Comparison of ENCODE assay signal across 9 cellular contexts in the genomic region with DNA sequence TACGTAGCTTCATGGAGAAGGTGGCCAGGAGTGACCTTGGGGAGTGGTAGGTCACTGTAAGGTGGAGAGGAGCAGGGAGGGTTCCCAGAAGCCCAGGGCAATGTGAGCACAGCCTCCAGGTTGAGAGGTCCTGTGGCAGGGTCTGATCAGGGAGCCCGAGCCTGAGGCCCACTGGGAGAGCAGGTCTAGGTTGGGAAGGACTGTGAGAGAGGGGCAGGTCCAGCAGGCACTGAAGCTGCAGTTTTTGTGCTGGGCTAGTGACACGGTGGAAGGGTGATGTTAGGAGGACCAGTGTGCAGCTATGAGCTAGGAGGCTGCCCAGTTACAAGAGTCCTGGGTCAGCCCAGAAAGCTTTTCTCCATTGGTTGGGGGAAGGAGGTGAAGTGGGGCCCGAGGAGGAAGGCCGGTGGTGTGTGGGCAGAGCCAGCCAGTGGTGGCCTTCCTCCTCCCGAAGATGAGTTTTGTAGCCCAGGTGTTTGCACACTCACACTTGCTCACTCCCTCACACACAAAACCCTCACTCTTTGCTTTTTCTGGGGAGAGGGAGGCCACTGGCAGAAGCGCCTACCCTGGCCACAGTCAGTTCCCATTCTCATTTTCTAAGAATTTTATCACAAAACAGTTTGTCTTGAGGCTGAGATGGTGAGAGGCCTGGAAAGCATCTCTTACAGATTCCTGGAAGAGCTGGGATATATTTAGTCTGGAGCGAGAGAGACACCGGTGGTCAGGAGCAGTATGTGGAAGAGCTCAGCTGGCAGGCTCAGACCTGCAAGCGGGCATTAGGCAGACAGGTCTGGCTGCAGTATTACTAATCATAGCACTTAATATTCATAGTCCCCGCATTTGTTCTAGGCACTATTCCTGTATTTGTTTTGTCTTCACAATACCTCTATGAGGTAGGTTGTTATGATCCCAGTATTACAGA. TPM values are rescaled to one million over a fixed set of nuclear protein-coding genes. Genes with fewer than 3 reads are reported as not detected.
A peak's percentile ranks its signal among the peaks of the same experiment; 100 is the strongest.
DNase-seq lines count a peak whose midpoint lies in the region; ATAC-seq and TF ChIP-seq lines count a peak whose summit lies in the region.
"Had no signal": no experiment of that assay in that cellular context is flagged by ENCODE, and none has a peak within 500 bp of the region (broad histone marks: within the 10 kb centered on the region; RNA-seq: fewer than 3 reads in every experiment).

No MANE protein-coding gene starts in this region.

- no peak for DNase-seq in CD4-positive, CD25-positive, alpha-beta regulatory T cell
- no peak for DNase-seq in chondrocyte (ENCODE audit: low spot score)
- DNase-seq in nephron progenitor cell, result no peak
- DNase-seq in HUDEP-2 (lab: John Stamatoyannopoulos, UW; ENCODE audit: unreplicated experiment in 76 of 76), result no peak
- DNase-seq in sciatic nerve (ENCODE audit: low spot score), result no peak
- no peak for DNase-seq in Ammon's horn (ENCODE audit: low spot score)
- no peak for DNase-seq in HEK293T (ENCODE audit: extremely low spot score)
- DNase-seq: aorta had no signal

- 0 out of 2 replicates have a peak, but pooled peaks have one; percentile 21 for TF ChIP-seq CTCF in Loucy (conservative IDR thresholded peaks at IDR 0.05; ENCODE audit: low read length)
- no peak for TF ChIP-seq CTCF in chondrocyte (IDR thresholded peaks at IDR 0.05)
- TF ChIP-seq CTCF in nephron progenitor cell (IDR thresholded peaks at IDR 0.05), result no peak

- peak overlapping the region; percentile 83 for H3K4me2 ChIP-seq in Loucy (ENCODE audit: low read depth, low read length, poor library complexity, severe bottlenecking)

- CTCF ChIA-PET in HEK293T (lab: Yijun Ruan, JAX), result interaction anchor here (0.5 to 2.6 kb wide), 4 partner anchors 54 to 702 kb away, joined by 3 to 17 read pairs (median 4); no protein-coding TSS in a partner anchor

- POLR2A ChIA-PET in HEK293T (lab: Yijun Ruan, JAX), result interaction anchor here (0.7 to 2.2 kb wide), 3 partner anchors 32 to 92 kb away, joined by 3 to 5 read pairs (median 4); no protein-coding TSS in a partner anchor

- no peaks in the 10 kb centered on the region for H4K20me1 ChIP-seq in Loucy (ENCODE audit: insufficient read depth, low read length, poor library complexity, severe bottlenecking)

- no peak overlapping the region for H2AFZ ChIP-seq in Loucy (ENCODE audit: low read length)

- peak overlapping the region; percentile 77 for H3K27ac ChIP-seq in CD4-positive, CD25-positive, alpha-beta regulatory T cell (ENCODE audit: insufficient read depth, low read length, poor library complexity, severe bottlenecking)

- no peaks in the 10 kb centered on the region for H3K27me3 ChIP-seq in CD4-positive, CD25-positive, alpha-beta regulatory T cell (ENCODE audit: control insufficient read depth, insufficient read depth, low read length)
- H3K27me3 ChIP-seq in Loucy (ENCODE audit: insufficient read depth, low read length, poor library complexity, severe bottlenecking), result no peaks in the 10 kb centered on the region

- no peaks in the 10 kb centered on the region for H3K9me2 ChIP-seq in Loucy (replicated peaks; ENCODE audit: low read depth, low read length)

- H3K27ac Mint-ChIP-seq in CD4-positive, CD25-positive, alpha-beta regulatory T cell, result peak overlapping the region; percentile 90 to 99 (median 95)
- peak overlapping the region; percentile 39 for H3K27ac Mint-ChIP-seq in chondrocyte (ENCODE audit: unreplicated experiment)
- H3K27ac Mint-ChIP-seq in nephron progenitor cell, result no peak overlapping the region

- ATAC-seq in CD4-positive, CD25-positive, alpha-beta regulatory T cell (ENCODE audit: low read depth in 2 of 2), result no peak
- no peak for ATAC-seq in sciatic nerve

- H3K9ac ChIP-seq in Loucy (ENCODE audit: low read depth, low read length, poor library complexity, severe bottlenecking), result peak overlapping the region; percentile 92

- peaks cover 32% of the 10 kb centered on the region for H3K79me2 ChIP-seq in Loucy (ENCODE audit: insufficient read depth, low read length)

- no peaks in the 10 kb centered on the region for H3F3A ChIP-seq in Loucy (ENCODE audit: low read depth)

- peaks cover 10% of the 10 kb centered on the region for H3K36me3 ChIP-seq in CD4-positive, CD25-positive, alpha-beta regulatory T cell (ENCODE audit: control insufficient read depth, insufficient read depth, low read length)
- H3K36me3 ChIP-seq in Loucy (ENCODE audit: insufficient read depth, low read length), result peaks cover under 1% of the 10 kb centered on the region; the same call in 1 of the 2 replicates

- peak overlapping the region; percentile 68 for H3K4me3 ChIP-seq in CD4-positive, CD25-positive, alpha-beta regulatory T cell (ENCODE audit: low read depth, low read length)
- peak overlapping the region; percentile 96 for H3K4me3 ChIP-seq in Loucy (ENCODE audit: low read length, poor library complexity, severe bottlenecking)

- H3K36me3 Mint-ChIP-seq in CD4-positive, CD25-positive, alpha-beta regulatory T cell, result peaks cover 7% of the 10 kb centered on the region
- H3K36me3 Mint-ChIP-seq in chondrocyte (ENCODE audit: low read depth) (peaks cover 4% of the 10 kb centered on the region), nephron progenitor cell (ENCODE audit: low read depth) (peaks cover 10% of the 10 kb centered on the region)

- no peaks in the 10 kb centered on the region for H3K27me3 Mint-ChIP-seq in CD4-positive, CD25-positive, alpha-beta regulatory T cell
- no peaks in the 10 kb centered on the region for H3K27me3 Mint-ChIP-seq in chondrocyte (ENCODE audit: low read depth)
- peaks cover 2% of the 10 kb centered on the region for H3K27me3 Mint-ChIP-seq in nephron progenitor cell (ENCODE audit: low read depth, poor library complexity)

- H3K4me3 Mint-ChIP-seq in CD4-positive, CD25-positive, alpha-beta regulatory T cell, result peak overlapping the region; percentile 87 to 96 (median 94)
- peak overlapping the region; percentile 82 for H3K4me3 Mint-ChIP-seq in chondrocyte (ENCODE audit: unreplicated experiment)
- H3K4me3 Mint-ChIP-seq in nephron progenitor cell, result peak overlapping the region; percentile 92

- peaks cover 22% of the 10 kb centered on the region for H3K4me1 ChIP-seq in CD4-positive, CD25-positive, alpha-beta regulatory T cell (ENCODE audit: control insufficient read depth, insufficient read depth, low read length, poor library complexity, severe bottlenecking)
- peaks cover 19% of the 10 kb centered on the region for H3K4me1 ChIP-seq in Loucy (ENCODE audit: insufficient read depth, low read length, poor library complexity, severe bottlenecking)

- intact Hi-C loops in sciatic nerve (cut with DNase I), result no loop called here

- peaks cover 0 to 7% (median 5%) of the 10 kb centered on the region in 7 donors for H3K9me3 Mint-ChIP-seq in CD4-positive, CD25-positive, alpha-beta regulatory T cell
- H3K9me3 Mint-ChIP-seq in chondrocyte (ENCODE audit: low read depth) (peaks cover 8% of the 10 kb centered on the region), nephron progenitor cell (peaks cover 22% of the 10 kb centered on the region)

- H3K9me3 ChIP-seq in CD4-positive, CD25-positive, alpha-beta regulatory T cell (ENCODE audit: control insufficient read depth in 2 of 2, low read length in 2 of 2), result peaks cover 5 to 6% of the 10 kb centered on the region in 2 experiments
- no peaks in the 10 kb centered on the region for H3K9me3 ChIP-seq in Loucy (ENCODE audit: insufficient read depth, low read depth, low read length)

- H3K4me1 Mint-ChIP-seq in CD4-positive, CD25-positive, alpha-beta regulatory T cell, result peaks cover 11 to 34% (median 17%) of the 10 kb centered on the region in 4 donors
- peaks cover 32% of the 10 kb centered on the region for H3K4me1 Mint-ChIP-seq in chondrocyte (ENCODE audit: low read depth)
- H3K4me1 Mint-ChIP-seq in nephron progenitor cell, result peaks cover 41% of the 10 kb centered on the region

TF ChIP-seq in HEK293T, 16 proteins besides CTCF, POLR2A, EP300 and RAD21:
- TF ChIP-seq, protein P1, sequence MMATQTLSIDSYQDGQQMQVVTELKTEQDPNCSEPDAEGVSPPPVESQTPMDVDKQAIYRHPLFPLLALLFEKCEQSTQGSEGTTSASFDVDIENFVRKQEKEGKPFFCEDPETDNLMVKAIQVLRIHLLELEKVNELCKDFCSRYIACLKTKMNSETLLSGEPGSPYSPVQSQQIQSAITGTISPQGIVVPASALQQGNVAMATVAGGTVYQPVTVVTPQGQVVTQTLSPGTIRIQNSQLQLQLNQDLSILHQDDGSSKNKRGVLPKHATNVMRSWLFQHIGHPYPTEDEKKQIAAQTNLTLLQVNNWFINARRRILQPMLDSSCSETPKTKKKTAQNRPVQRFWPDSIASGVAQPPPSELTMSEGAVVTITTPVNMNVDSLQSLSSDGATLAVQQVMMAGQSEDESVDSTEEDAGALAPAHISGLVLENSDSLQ (IDR thresholded peaks at IDR 0.05), result no peak
- TF ChIP-seq SUZ12 (IDR thresholded peaks at IDR 0.05), result no peak

RNA-seq across cellular contexts. Expression of a gene that starts 57.1 kb away (rescaled TPM):
- total RNA-seq in CD4-positive, CD25-positive, alpha-beta regulatory T cell, result 1.1 TPM
- 1 to 10 TPM in 2 of 4 donors, under 1 TPM in 2; 0.76 to 2.3 (median 1.1) TPM for polyA plus RNA-seq in CD4-positive, CD25-positive, alpha-beta regulatory T cell
- total RNA-seq in chondrocyte (2.3 to 3.5 TPM (median 3.1 TPM) in 3 replicates), sciatic nerve (10.1 TPM)
